8 cellular contexts compared by ENCODE assay signal in the genomic region with DNA sequence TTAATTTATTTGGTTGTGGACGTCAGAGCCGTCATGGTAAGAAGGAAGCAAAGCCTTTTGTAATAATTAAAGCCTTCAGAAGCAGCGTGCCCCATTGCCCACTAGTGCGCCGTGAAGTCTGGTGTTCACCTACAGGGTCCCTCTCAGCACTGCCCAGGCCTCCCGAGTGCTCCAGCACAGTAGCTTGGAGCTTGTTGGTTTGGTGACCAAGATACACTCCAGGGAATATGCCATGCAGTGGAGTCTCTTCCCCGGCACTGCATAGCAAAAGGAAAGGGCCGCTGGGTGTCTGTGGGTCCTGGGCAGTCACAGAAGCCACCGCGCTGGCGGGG. TPM values are rescaled to one million over a fixed set of nuclear protein-coding genes. Genes with fewer than 3 reads are reported as not detected.
A peak's percentile ranks its signal among the peaks of the same experiment; 100 is the strongest.
DNase-seq lines count a peak whose midpoint lies in the region; ATAC-seq and TF ChIP-seq lines count a peak whose summit lies in the region.

No MANE protein-coding gene starts in this region.

- TF ChIP-seq CTCF in CD8-positive, alpha-beta T cell (IDR thresholded peaks at IDR 0.05) = no peak
- no peak for TF ChIP-seq CTCF in OCI-LY1 (IDR thresholded peaks at IDR 0.05; ENCODE audit: low read length)
- no peak for TF ChIP-seq CTCF in upper lobe of right lung (IDR thresholded peaks at IDR 0.05)

- no peak for ATAC-seq in CD8-positive, alpha-beta T cell
- ATAC-seq in GM21529 (IDR thresholded peaks at IDR 0.05; ENCODE audit: unreplicated experiment) (peak; percentile 16), upper lobe of right lung (no peak)

- no peaks in the 10 kb centered on the region for H3K36me3 ChIP-seq in CD8-positive, alpha-beta T cell (ENCODE audit: insufficient read depth, low read length)
- H3K36me3 ChIP-seq in OCI-LY1 (ENCODE audit: insufficient read depth, low read length) (0 out of 2 replicates have a peak, but pooled peaks cover 5% of the 10 kb centered on the region), iPS-15b (ENCODE audit: control insufficient read depth, insufficient read depth, low read length) (no peaks in the 10 kb centered on the region), upper lobe of right lung (no peaks in the 10 kb centered on the region)

- intact Hi-C loops in CD8-positive, alpha-beta T cell (cut with DNase I, micrococcal nuclease) = no loop called here
- intact Hi-C loops in upper lobe of right lung (cut with DNase I) = no loop called here

- H3K27me3 Mint-ChIP-seq in CD8-positive, alpha-beta T cell (ENCODE audit: low read depth) = peaks cover 57% of the 10 kb centered on the region

- H3K4me2 ChIP-seq in OCI-LY1 (ENCODE audit: low read length) = peak overlapping the region; percentile 98

- no peaks in the 10 kb centered on the region for H3K36me3 Mint-ChIP-seq in CD8-positive, alpha-beta T cell

- H3K4me1 ChIP-seq in CD8-positive, alpha-beta T cell (ENCODE audit: insufficient read depth, low read length) = peaks cover 3% of the 10 kb centered on the region
- H3K4me1 ChIP-seq in OCI-LY1 (ENCODE audit: insufficient read depth, low read length, severe bottlenecking) (peaks cover 57% of the 10 kb centered on the region), iPS-15b (ENCODE audit: control insufficient read depth, insufficient read depth, low read length) (no peaks in the 10 kb centered on the region), upper lobe of right lung (no peaks in the 10 kb centered on the region)

- H3K79me2 ChIP-seq in OCI-LY1 (ENCODE audit: insufficient read depth, low read length) = peaks cover 43% of the 10 kb centered on the region

- H3K4me3 Mint-ChIP-seq in CD8-positive, alpha-beta T cell = no peak overlapping the region

- no peak overlapping the region for H2AFZ ChIP-seq in OCI-LY1 (ENCODE audit: low read length)

- peak overlapping the region; percentile 11 for H3K4me3 ChIP-seq in CD8-positive, alpha-beta T cell (ENCODE audit: low read depth, low read length)
- peak overlapping the region; percentile 82 for H3K4me3 ChIP-seq in OCI-LY1 (ENCODE audit: low read depth, low read length, poor library complexity, severe bottlenecking)
- H3K4me3 ChIP-seq in iPS-15b (ENCODE audit: low read depth, low read length) = peak overlapping the region; percentile 59
- H3K4me3 ChIP-seq in upper lobe of right lung = peak overlapping the region; percentile 59

- no peaks in the 10 kb centered on the region for H4K20me1 ChIP-seq in OCI-LY1 (ENCODE audit: insufficient read depth, low read length)

- H3F3A ChIP-seq in OCI-LY1 (ENCODE audit: insufficient read depth, low read length) = no peaks in the 10 kb centered on the region

- H3K27me3 ChIP-seq in CD8-positive, alpha-beta T cell (ENCODE audit: insufficient read depth, low read length) = peaks cover 14% of the 10 kb centered on the region
- H3K27me3 ChIP-seq in OCI-LY1 (ENCODE audit: insufficient read depth, low read length) (no peaks in the 10 kb centered on the region), iPS-15b (ENCODE audit: control insufficient read depth, insufficient read depth, low read length) (peaks cover 21% of the 10 kb centered on the region), upper lobe of right lung (peaks cover 16% of the 10 kb centered on the region)

- H3K27ac ChIP-seq in CD8-positive, alpha-beta T cell (ENCODE audit: low read depth, low read length) = no peak overlapping the region
- H3K27ac ChIP-seq in OCI-LY1 (ENCODE audit: low read depth, low read length, poor library complexity, severe bottlenecking) (peak overlapping the region; percentile 96), upper lobe of right lung (peak overlapping the region; percentile 91), substantia nigra (ENCODE audit: low read depth, low read length, poor library complexity, severe bottlenecking) (no peak overlapping the region)

- H3K9me3 ChIP-seq in CD8-positive, alpha-beta T cell (ENCODE audit: low read length) = no peaks in the 10 kb centered on the region
- H3K9me3 ChIP-seq in OCI-LY1 (ENCODE audit: low read length) (no peaks in the 10 kb centered on the region), iPS-15b (ENCODE audit: control insufficient read depth, insufficient read depth, low read length) (no peaks in the 10 kb centered on the region), upper lobe of right lung (no peaks in the 10 kb centered on the region)

- DNase-seq in CD8-positive, alpha-beta T cell = no peak
- no peak for DNase-seq in upper lobe of right lung
- no peak for DNase-seq in nucleus accumbens (lab: John Stamatoyannopoulos, UW)
- DNase-seq in substantia nigra (lab: John Stamatoyannopoulos, UW) = no peak
- no peak for DNase-seq in SW 1271 (lab: John Stamatoyannopoulos, UW)

- CTCF ChIA-PET in CD8-positive, alpha-beta T cell (lab: Charles Lee) = no interaction called here

- H3K9me3 Mint-ChIP-seq in CD8-positive, alpha-beta T cell = no peaks in the 10 kb centered on the region

- H3K9ac ChIP-seq in OCI-LY1 (ENCODE audit: low read length) = peak overlapping the region; percentile 96
- no peak overlapping the region for H3K9ac ChIP-seq in iPS-15b (ENCODE audit: low read depth, low read length)

- no peaks in the 10 kb centered on the region for H3K9me2 ChIP-seq in OCI-LY1 (ENCODE audit: low read depth, low read length)

- peaks cover 5% of the 10 kb centered on the region for H3K4me1 Mint-ChIP-seq in CD8-positive, alpha-beta T cell (ENCODE audit: low read depth)

- POLR2A ChIA-PET in CD8-positive, alpha-beta T cell (lab: Charles Lee) = no interaction called here

- no peak overlapping the region for H3K27ac Mint-ChIP-seq in CD8-positive, alpha-beta T cell

RNA-seq across cellular contexts. Expression of gene SYK, which starts 0.5 kb away (rescaled TPM):
- 1 to 10 TPM; 1.5 to 1.6 TPM for total RNA-seq in CD8-positive, alpha-beta T cell
- total RNA-seq in upper lobe of right lung = 63.8 TPM

Comparison
In these comparisons a context has a peak if more than half of its experiments do, and no peak if none do; other contexts are left out.
1. H3K27ac ChIP-seq: peak in OCI-LY1 (single experiment) and upper lobe of right lung (single experiment); none in CD8-positive, alpha-beta T cell (single experiment) and substantia nigra (single experiment).
2. H3K4me3 ChIP-seq: peak in every context shown above with its lines; median percentile 82 in OCI-LY1; 59 in iPS-15b; 59 in upper lobe of right lung; 11 in CD8-positive, alpha-beta T cell.
3. RNA of gene SYK, which starts 0.5 kb away (total RNA-seq): 63.8 TPM in upper lobe of right lung (single experiment); 1.5 to 1.6 TPM in CD8-positive, alpha-beta T cell; every median in the first group is over 10 times any median in the second.